Comparison of ENCODE assay signal across 26 cellular contexts in the genomic region with DNA sequence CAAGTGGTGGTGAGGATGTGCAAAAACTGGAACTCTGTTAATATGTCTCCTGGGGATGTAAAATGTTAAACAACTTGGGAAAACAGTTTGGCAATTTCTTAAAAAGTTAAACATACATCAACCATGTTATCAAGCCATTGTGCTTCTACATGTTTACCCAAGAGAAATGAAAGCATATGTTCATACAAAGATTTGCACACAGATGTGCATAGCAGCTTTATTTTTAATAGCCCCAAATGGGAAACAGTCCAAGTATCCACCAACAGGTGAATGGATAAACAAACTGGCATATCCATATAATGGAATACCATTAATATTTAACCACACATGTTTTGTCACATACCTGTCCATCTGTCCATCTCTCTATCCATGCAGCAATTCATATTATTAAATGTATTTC. TPM values are rescaled to one million over a fixed set of nuclear protein-coding genes. Genes with fewer than 3 reads are reported as not detected.
DNase-seq lines count a peak whose midpoint lies in the region; ATAC-seq, FAIRE-seq and TF ChIP-seq lines count a peak whose summit lies in the region.
"Had no signal": no experiment of that assay in that cellular context is flagged by ENCODE, and none has a peak within 500 bp of the region (broad histone marks: within the 10 kb centered on the region; RNA-seq: fewer than 3 reads in every experiment).

No MANE protein-coding gene starts in this region.

- H3K36me3 Mint-ChIP-seq in progenitor cell of endocrine pancreas (ENCODE audit: insufficient read depth): peaks cover 4% of the 10 kb centered on the region

- no peak for TF ChIP-seq CTCF in progenitor cell of endocrine pancreas (IDR thresholded peaks at IDR 0.05; ENCODE audit: unreplicated experiment)

- peaks cover 15% of the 10 kb centered on the region for H3K9me3 Mint-ChIP-seq in progenitor cell of endocrine pancreas (ENCODE audit: low read depth)

- peaks cover 14% of the 10 kb centered on the region for H3K4me1 Mint-ChIP-seq in progenitor cell of endocrine pancreas (ENCODE audit: low read depth)

- ATAC-seq in left colon (peak; percentile 27), HG02885 (IDR thresholded peaks at IDR 0.05; ENCODE audit: poor library complexity, unreplicated experiment) (no peak)
- ATAC-seq: Right ventricle myocardium inferior, T-cell had no signal

- FAIRE-seq in GM19239 (lab: Jason Lieb, UNC): peak; percentile 31
- FAIRE-seq: G401.6 had no signal

- no peaks in the 10 kb centered on the region for H3K27me3 Mint-ChIP-seq in progenitor cell of endocrine pancreas
- H3K27me3 Mint-ChIP-seq: T-cell had no signal

- H3K27ac Mint-ChIP-seq in progenitor cell of endocrine pancreas: no peak overlapping the region
- H3K27ac Mint-ChIP-seq: CD14-positive monocyte, T-cell had no signal

- intact Hi-C loops in left colon (cut with DNase I, micrococcal nuclease): no loop called here
- intact Hi-C loops in posterior vena cava (cut with DNase I): no loop called here

- DNase-seq in DMS 273 (lab: John Stamatoyannopoulos, UW; ENCODE audit: unreplicated experiment) (peak; percentile 18), DMS 273 treated with DMSO at 0.1 percent for 48 hours (lab: John Stamatoyannopoulos, UW) (no peak), GM19239 (ENCODE audit: insufficient read length, low spot score) (no peak), NCI-H2171 treated with DMSO at 0.1 percent for 48 hours (lab: John Stamatoyannopoulos, UW) (peak; percentile 52), left colon (no peak), progenitor cell of endocrine pancreas (ENCODE audit: low spot score, unreplicated experiment) (no peak), posterior vena cava (ENCODE audit: low spot score) (no peak)
- DNase-seq: ACHN; BE2C; Calu3; GOT3; HCEC 1CT; NCI-H1092 treated with DMSO at 0.1 percent for 48 hours; NCI-H146; NCI-H2029 treated with DMSO at 0.1 percent for 48 hours; NCI-H345; NCI-H510A treated with DMSO at 0.1 percent for 48 hours; NCI-H748 treated with DMSO at 0.1 percent for 48 hours; NK-92 treated with Interleukin-12 subunit alpha and Interleukin-12 subunit beta, amount 100 ng/mL, for 24 hours; PC-9; SJCRH30; T-cell had no signal

- H3K4me3 Mint-ChIP-seq in progenitor cell of endocrine pancreas (ENCODE audit: low read depth): no peak overlapping the region
- H3K4me3 Mint-ChIP-seq: CD14-positive monocyte, T-cell had no signal

RNA-seq across cellular contexts. Expression of gene VPS13A, which starts 6.2 kb away (rescaled TPM):
- total RNA-seq in left colon (10 to 100 TPM; 54.1 to 58.4 TPM), progenitor cell of endocrine pancreas (54.1 and 55.5 TPM in 2 replicates), posterior vena cava (10 to 100 TPM; 38.6 to 53.4 TPM)

Comparison
In these comparisons a context has a peak if more than half of its experiments do, and no peak if none do; other contexts are left out.
1. DNase-seq: peak in DMS 273 (single experiment) and NCI-H2171 treated with DMSO at 0.1 percent for 48 hours (single experiment); none in DMS 273 treated with DMSO at 0.1 percent for 48 hours (single experiment), GM19239 (single experiment), left colon (0 of 2), progenitor cell of endocrine pancreas (single experiment) and posterior vena cava (single experiment).